8 cellular contexts compared by ENCODE assay signal in genomic region chr19:11639602-11640471, GRCh38.
A peak's percentile ranks its signal among the peaks of the same experiment; 100 is the strongest.
DNase-seq lines count a peak whose midpoint lies in the region; ATAC-seq lines count a peak whose summit lies in the region.

No MANE protein-coding gene starts in this region.

- H3K36me3 ChIP-seq in BLaER1: peaks cover 7% of the 10 kb centered on the region; the same call in 1 of the 2 replicates

- peak; percentile 90 for DNase-seq in NCI-H748 treated with DMSO at 0.1 percent for 48 hours (lab: John Stamatoyannopoulos, UW)
- DNase-seq in activated CD8-positive, alpha-beta memory T cell treated with anti-CD3 and anti-CD28 coated beads for 1 hour (ENCODE audit: extremely low read depth in 1 of 2, low read depth in 1 of 2): peak; percentile 60 to 76
- peak; percentile 70 to 81 (median 71) for DNase-seq in effector memory CD8-positive, alpha-beta T cell
- DNase-seq in memory B cell (ENCODE audit: low spot score in 2 of 2): peak; percentile 84 to 89
- DNase-seq in stimulated activated CD4-positive, alpha-beta T cell treated with anti-CD3 and anti-CD28 coated beads, TNF-alpha, amount 100 ng/mL, for 48 hours (ENCODE audit: low read depth in 3 of 3): peak; percentile 89 to 92 (median 91)

- no peaks in the 10 kb centered on the region for H4K20me1 ChIP-seq in BLaER1

- H3K27me3 ChIP-seq in BLaER1: no peaks in the 10 kb centered on the region

- peak; percentile 91 for ATAC-seq in GM19395 (IDR thresholded peaks at IDR 0.05; ENCODE audit: unreplicated experiment)
- ATAC-seq in HG03565 (IDR thresholded peaks at IDR 0.05; ENCODE audit: unreplicated experiment): peak; percentile 88
- peak; percentile 98 for ATAC-seq in effector memory CD8-positive, alpha-beta T cell (replicated peaks)
- ATAC-seq in memory B cell (ENCODE audit: low read depth): peak; percentile 100

- H3K36me3 Mint-ChIP-seq in effector memory CD8-positive, alpha-beta T cell (ENCODE audit: insufficient read depth): no peaks in the 10 kb centered on the region
- no peaks in the 10 kb centered on the region for H3K36me3 Mint-ChIP-seq in memory B cell

- peak overlapping the region; percentile 86 for H3K9ac ChIP-seq in BLaER1

- H3K4me1 ChIP-seq in BLaER1: peaks cover 19% of the 10 kb centered on the region

- peaks cover 0 to 2% of the 10 kb centered on the region in 2 donors for H3K4me1 Mint-ChIP-seq in effector memory CD8-positive, alpha-beta T cell (ENCODE audit: low read depth in 2 of 2)
- no peaks in the 10 kb centered on the region for H3K4me1 Mint-ChIP-seq in memory B cell

- H3K9me3 Mint-ChIP-seq in effector memory CD8-positive, alpha-beta T cell: no peaks in the 10 kb centered on the region
- peaks cover 4% of the 10 kb centered on the region for H3K9me3 Mint-ChIP-seq in memory B cell

- H3K4me3 Mint-ChIP-seq in effector memory CD8-positive, alpha-beta T cell: peak overlapping the region; percentile 59 to 68
- peak overlapping the region; percentile 78 for H3K4me3 Mint-ChIP-seq in memory B cell

- H3K4me2 ChIP-seq in BLaER1: peak overlapping the region; percentile 94

- H3K9me3 ChIP-seq in BLaER1: peaks cover 23% of the 10 kb centered on the region; the same call in 1 of the 2 replicates

- H3K4me3 ChIP-seq in BLaER1: peak overlapping the region; percentile 88

- H3K27me3 Mint-ChIP-seq in effector memory CD8-positive, alpha-beta T cell: peaks cover 5 to 36% of the 10 kb centered on the region in 2 donors
- peaks cover 3% of the 10 kb centered on the region for H3K27me3 Mint-ChIP-seq in memory B cell

- no peak overlapping the region for H3K27ac Mint-ChIP-seq in effector memory CD8-positive, alpha-beta T cell
- H3K27ac Mint-ChIP-seq in memory B cell: no peak overlapping the region

- peak overlapping the region; percentile 78 for H3K27ac ChIP-seq in BLaER1

Comparison
In these comparisons a context has a peak if more than half of its experiments do, and no peak if none do; other contexts are left out.
1. Peak in every context shown above with its lines: DNase-seq, ATAC-seq, H3K4me3 ChIP-seq and H3K27ac ChIP-seq.